ENCODE assay signal across 2 cellular contexts in the genomic region with DNA sequence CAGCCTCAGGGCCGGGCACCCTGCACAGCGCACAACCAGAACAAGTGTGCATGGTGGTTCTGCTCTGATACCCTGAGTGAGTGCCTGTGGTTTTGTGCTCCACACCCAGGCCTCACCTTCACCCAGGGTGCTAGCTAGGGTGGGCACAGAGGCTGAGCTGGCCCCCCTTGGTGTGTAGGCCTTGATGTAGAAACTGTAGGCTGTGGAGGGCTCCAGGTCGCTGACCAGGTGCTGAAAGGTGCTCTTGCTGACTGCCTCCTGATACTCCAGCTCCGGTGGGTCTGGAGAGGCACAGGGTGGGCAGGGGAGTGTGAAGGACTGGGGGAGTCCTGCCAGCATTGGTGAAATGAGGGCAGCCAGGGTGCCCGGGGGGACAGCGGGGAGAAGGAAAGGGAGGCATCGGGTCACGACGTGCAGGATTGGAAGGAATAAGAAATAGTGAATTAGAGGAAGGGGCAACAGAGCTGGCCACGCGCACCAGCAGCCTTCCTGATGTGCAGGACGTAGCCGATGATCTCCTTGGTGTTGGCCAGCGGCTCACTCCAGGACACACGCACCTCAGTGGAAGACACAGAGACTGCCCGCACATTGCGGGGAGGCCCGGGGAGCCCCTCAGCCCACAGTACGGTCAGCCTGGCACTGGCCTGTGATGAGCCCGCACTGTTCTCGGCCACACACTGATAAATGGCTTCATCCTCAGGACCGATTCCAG.
A peak's percentile ranks its signal among the peaks of the same experiment; 100 is the strongest.
TF ChIP-seq lines count a peak whose summit lies in the region.

No MANE protein-coding gene starts in this region.

TF ChIP-seq in GM23338, 12 proteins besides CTCF, POLR2A, EP300 and RAD21:
- TF ChIP-seq, protein P1, sequence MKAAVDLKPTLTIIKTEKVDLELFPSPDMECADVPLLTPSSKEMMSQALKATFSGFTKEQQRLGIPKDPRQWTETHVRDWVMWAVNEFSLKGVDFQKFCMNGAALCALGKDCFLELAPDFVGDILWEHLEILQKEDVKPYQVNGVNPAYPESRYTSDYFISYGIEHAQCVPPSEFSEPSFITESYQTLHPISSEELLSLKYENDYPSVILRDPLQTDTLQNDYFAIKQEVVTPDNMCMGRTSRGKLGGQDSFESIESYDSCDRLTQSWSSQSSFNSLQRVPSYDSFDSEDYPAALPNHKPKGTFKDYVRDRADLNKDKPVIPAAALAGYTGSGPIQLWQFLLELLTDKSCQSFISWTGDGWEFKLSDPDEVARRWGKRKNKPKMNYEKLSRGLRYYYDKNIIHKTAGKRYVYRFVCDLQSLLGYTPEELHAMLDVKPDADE (IDR thresholded peaks at IDR 0.05): no peak
- TF ChIP-seq ZNF331 (CRISPR knock-in tag; IDR thresholded peaks at IDR 0.05; ENCODE audit: low read depth) (no peak), EZH2 (IDR thresholded peaks at IDR 0.05; ENCODE audit: low read depth, unreplicated experiment) (no peak)
- TF ChIP-seq, protein P2, sequence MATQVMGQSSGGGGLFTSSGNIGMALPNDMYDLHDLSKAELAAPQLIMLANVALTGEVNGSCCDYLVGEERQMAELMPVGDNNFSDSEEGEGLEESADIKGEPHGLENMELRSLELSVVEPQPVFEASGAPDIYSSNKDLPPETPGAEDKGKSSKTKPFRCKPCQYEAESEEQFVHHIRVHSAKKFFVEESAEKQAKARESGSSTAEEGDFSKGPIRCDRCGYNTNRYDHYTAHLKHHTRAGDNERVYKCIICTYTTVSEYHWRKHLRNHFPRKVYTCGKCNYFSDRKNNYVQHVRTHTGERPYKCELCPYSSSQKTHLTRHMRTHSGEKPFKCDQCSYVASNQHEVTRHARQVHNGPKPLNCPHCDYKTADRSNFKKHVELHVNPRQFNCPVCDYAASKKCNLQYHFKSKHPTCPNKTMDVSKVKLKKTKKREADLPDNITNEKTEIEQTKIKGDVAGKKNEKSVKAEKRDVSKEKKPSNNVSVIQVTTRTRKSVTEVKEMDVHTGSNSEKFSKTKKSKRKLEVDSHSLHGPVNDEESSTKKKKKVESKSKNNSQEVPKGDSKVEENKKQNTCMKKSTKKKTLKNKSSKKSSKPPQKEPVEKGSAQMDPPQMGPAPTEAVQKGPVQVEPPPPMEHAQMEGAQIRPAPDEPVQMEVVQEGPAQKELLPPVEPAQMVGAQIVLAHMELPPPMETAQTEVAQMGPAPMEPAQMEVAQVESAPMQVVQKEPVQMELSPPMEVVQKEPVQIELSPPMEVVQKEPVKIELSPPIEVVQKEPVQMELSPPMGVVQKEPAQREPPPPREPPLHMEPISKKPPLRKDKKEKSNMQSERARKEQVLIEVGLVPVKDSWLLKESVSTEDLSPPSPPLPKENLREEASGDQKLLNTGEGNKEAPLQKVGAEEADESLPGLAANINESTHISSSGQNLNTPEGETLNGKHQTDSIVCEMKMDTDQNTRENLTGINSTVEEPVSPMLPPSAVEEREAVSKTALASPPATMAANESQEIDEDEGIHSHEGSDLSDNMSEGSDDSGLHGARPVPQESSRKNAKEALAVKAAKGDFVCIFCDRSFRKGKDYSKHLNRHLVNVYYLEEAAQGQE (IDR thresholded peaks at IDR 0.05; ENCODE audit: unreplicated experiment): peak; percentile 70
TF ChIP-seq in GM23338: peak in this region for 1.

TF ChIP-seq in PFSK-1, 5 proteins besides CTCF, POLR2A, EP300 and RAD21:
- TF ChIP-seq TAF1 (IDR thresholded peaks at IDR 0.05; ENCODE audit: borderline replicate concordance, insufficient read depth, low read length) (no peak), FOXP2 (optimal IDR thresholded peaks at IDR 0.05; ENCODE audit: borderline replicate concordance, extremely low read depth, extremely low read length, insufficient read depth) (no peak), POLR2AphosphoS5 (IDR thresholded peaks at IDR 0.05; ENCODE audit: low read depth, low read length) (no peak), SIN3A (IDR thresholded peaks at IDR 0.05; ENCODE audit: borderline replicate concordance, insufficient read depth, low read length) (no peak)
- TF ChIP-seq, protein P2 (IDR thresholded peaks at IDR 0.05; ENCODE audit: insufficient read depth in 1 of 2, low read depth in 2 of 2, low read length in 2 of 2): peak; percentile 72 to 88
